8 cellular contexts compared by ENCODE assay signal in genomic region chr7:116863168-116863670, GRCh38. TPM values are rescaled to one million over a fixed set of nuclear protein-coding genes. Genes with fewer than 3 reads are reported as not detected.
DNase-seq lines count a peak whose midpoint lies in the region; ATAC-seq, FAIRE-seq and TF ChIP-seq lines count a peak whose summit lies in the region.

No MANE protein-coding gene starts in this region.

- 2% methylated on average over 15 of the region's 15 CpGs for WGBS in K562 (ENCODE audit: insufficient coverage, low coverage, missing lambda C conversion rate)
- under 1% methylated on average over 15 of the region's 15 CpGs for WGBS in smooth muscle cell (ENCODE audit: low lambda C conversion rate)

- no peaks in the 10 kb centered on the region for H3K36me3 Mint-ChIP-seq in immature natural killer cell

- peaks cover 3% of the 10 kb centered on the region for H3F3A ChIP-seq in smooth muscle cell (ENCODE audit: low read depth)

- no peak for TF ChIP-seq POLR2A in K562 (conservative IDR thresholded peaks at IDR 0.05)

- H3K4me1 Mint-ChIP-seq in immature natural killer cell = peaks cover 51 to 57% of the 10 kb centered on the region in 2 donors

- peak overlapping the region; percentile 89 to 97 (median 90) for H3K27ac Mint-ChIP-seq in immature natural killer cell

- peak in 1 of 3 experiments; percentile 20; a peak in 2 of 6 replicates for TF ChIP-seq CTCF in K562 (IDR thresholded peaks at IDR 0.05 in 2 of 3, conservative IDR thresholded peaks at IDR 0.05 in 1 of 3; ENCODE audit: insufficient read depth in 2 of 3, low read depth in 1 of 3, low read length in 3 of 3)
- no peak for TF ChIP-seq CTCF in smooth muscle cell (IDR thresholded peaks at IDR 0.05; ENCODE audit: borderline replicate concordance, insufficient read depth, poor library complexity, severe bottlenecking)
- no peak for TF ChIP-seq CTCF in D721Med (IDR thresholded peaks at IDR 0.05; ENCODE audit: insufficient read depth, missing control alignments)

- peak; percentile 30 for ATAC-seq in K562

- H4K20me1 ChIP-seq in K562 (replicated peaks; ENCODE audit: control insufficient read depth, insufficient read depth, low read length) (peaks cover 18% of the 10 kb centered on the region), smooth muscle cell (ENCODE audit: low read depth) (peaks cover 51% of the 10 kb centered on the region)

- H3K36me3 ChIP-seq in H7 (replicated peaks; ENCODE audit: control insufficient read depth, insufficient read depth, low read length) = no peaks in the 10 kb centered on the region
- peaks cover 10% of the 10 kb centered on the region; the same call in 2 of the 3 replicates for H3K36me3 ChIP-seq in K562 (ENCODE audit: control insufficient read depth, insufficient read depth, low read length)
- H3K36me3 ChIP-seq in smooth muscle cell (ENCODE audit: low read depth) = no peaks in the 10 kb centered on the region

- peak overlapping the region; percentile 85 to 97 for H3K9ac ChIP-seq in K562 (ENCODE audit: insufficient read depth in 1 of 2, low read depth in 2 of 2, low read length in 2 of 2)
- peak overlapping the region; percentile 98 for H3K9ac ChIP-seq in smooth muscle cell (ENCODE audit: low read depth)

- DNase-seq in GF-D8 (lab: John Stamatoyannopoulos, UW) = peak; percentile 18
- peak; percentile 62 for DNase-seq in H7
- DNase-seq in NCI-H345 (lab: John Stamatoyannopoulos, UW) = peak; percentile 29
- DNase-seq in K562 (ENCODE audit: extremely low read depth in 1 of 4, low spot score in 3 of 4) = peak in 3 of 4 experiments; percentile 32 to 54 (median 53)
- DNase-seq in immature natural killer cell = no peak
- DNase-seq in smooth muscle cell (lab: John Stamatoyannopoulos, UW; ENCODE audit: unreplicated experiment) = no peak
- DNase-seq in D721Med (ENCODE audit: insufficient read length, low spot score) = no peak
- no peak for DNase-seq in posterior vena cava (ENCODE audit: low spot score)

- no peaks in the 10 kb centered on the region for H3K9me3 Mint-ChIP-seq in immature natural killer cell

- POLR2A ChIA-PET in K562 (lab: Yijun Ruan, JAX) = interaction anchor here (0.6 to 1.9 kb wide), 3 partner anchors 9 to 118 kb away, joined by 3 to 9 read pairs (median 6); no protein-coding TSS in a partner anchor

- peak overlapping the region; percentile 92 for H2AFZ ChIP-seq in K562 (ENCODE audit: low read depth, low read length)
- peak overlapping the region; percentile 93 for H2AFZ ChIP-seq in smooth muscle cell (ENCODE audit: low read depth)

- H3K4me3 Mint-ChIP-seq in immature natural killer cell = peak overlapping the region; percentile 90 to 97 (median 96)

- no peaks in the 10 kb centered on the region for H3K9me1 ChIP-seq in K562 (ENCODE audit: control insufficient read depth, insufficient read depth, low read length)

- in situ Hi-C loops in K562 (cut with MboI) = no loop called here

- TF ChIP-seq RAD21 in K562 (CRISPR knock-in tag; conservative IDR thresholded peaks at IDR 0.05 in 1 of 2, IDR thresholded peaks at IDR 0.05 in 1 of 2) = no peak

- H3K27me3 Mint-ChIP-seq in immature natural killer cell (ENCODE audit: low read depth in 3 of 3) = peaks cover 2 to 13% (median 7%) of the 10 kb centered on the region in 3 donors

- H3K4me3 ChIP-seq in H7 (ENCODE audit: insufficient read depth, low read depth, low read length) = peak overlapping the region; percentile 96
- H3K4me3 ChIP-seq in K562 = peak overlapping the region; percentile 64
- H3K4me3 ChIP-seq in smooth muscle cell = peak overlapping the region; percentile 89

- FAIRE-seq in K562 (lab: Jason Lieb, UNC) (peak; percentile 44), D721Med (lab: Jason Lieb, UNC) (no peak)

- no peak for TF ChIP-seq EP300 in K562 (IDR thresholded peaks at IDR 0.05; ENCODE audit: low read length)

- peak overlapping the region; percentile 87 for H3K27ac ChIP-seq in K562 (ENCODE audit: extremely low read depth, low read depth, low read length)
- H3K27ac ChIP-seq in smooth muscle cell (ENCODE audit: low read depth) = peak overlapping the region; percentile 98

- H3K79me2 ChIP-seq in K562 (ENCODE audit: control insufficient read depth, insufficient read depth, low read length) (peaks cover 58% of the 10 kb centered on the region), smooth muscle cell (ENCODE audit: low read depth) (peaks cover 58% of the 10 kb centered on the region)

- no peaks in the 10 kb centered on the region for H3K9me3 ChIP-seq in K562 (replicated peaks; ENCODE audit: control insufficient read depth, insufficient read depth, low read depth, low read length)
- no peaks in the 10 kb centered on the region for H3K9me3 ChIP-seq in smooth muscle cell (replicated peaks; ENCODE audit: low read depth)

- H3K27me3 ChIP-seq in H7 (ENCODE audit: control insufficient read depth, insufficient read depth, low read length) (no peaks in the 10 kb centered on the region), K562 (ENCODE audit: control insufficient read depth in 2 of 2, insufficient read depth in 2 of 2, low read length in 2 of 2) (no peaks in the 10 kb centered on the region), smooth muscle cell (ENCODE audit: low read depth) (no peaks in the 10 kb centered on the region)

- H3K4me1 ChIP-seq in K562 (replicated peaks in 1 of 2; ENCODE audit: control insufficient read depth in 2 of 2, insufficient read depth in 2 of 2, low read length in 2 of 2) = peaks cover 6 to 20% of the 10 kb centered on the region in 2 experiments
- H3K4me1 ChIP-seq in smooth muscle cell (ENCODE audit: low read depth) = peaks cover 22% of the 10 kb centered on the region

- CTCF ChIA-PET in K562 (lab: Yijun Ruan, JAX; ENCODE audit: low intra/inter-chr PET ratio) = no interaction called here

- H3K4me2 ChIP-seq in K562 (ENCODE audit: insufficient read depth, low read length) (peak overlapping the region; percentile 94), smooth muscle cell (peak overlapping the region; percentile 98)

- BruUV-seq in K562 (replicated peaks; lab: Mats Ljungman, UMichigan) = no TSS peak

- intact Hi-C loops in K562 (cut with micrococcal nuclease) (loop anchor here (5.0 kb wide), 1 partner anchor 154 kb away; no protein-coding TSS in a partner anchor), posterior vena cava (cut with DNase I) (no loop called here)

TF ChIP-seq in K562, 482 proteins besides CTCF, POLR2A, EP300 and RAD21 (continues in another document):
- no peak for TF ChIP-seq ZNF224 (CRISPR knock-in tag; IDR thresholded peaks at IDR 0.05)
- TF ChIP-seq, protein P1, sequence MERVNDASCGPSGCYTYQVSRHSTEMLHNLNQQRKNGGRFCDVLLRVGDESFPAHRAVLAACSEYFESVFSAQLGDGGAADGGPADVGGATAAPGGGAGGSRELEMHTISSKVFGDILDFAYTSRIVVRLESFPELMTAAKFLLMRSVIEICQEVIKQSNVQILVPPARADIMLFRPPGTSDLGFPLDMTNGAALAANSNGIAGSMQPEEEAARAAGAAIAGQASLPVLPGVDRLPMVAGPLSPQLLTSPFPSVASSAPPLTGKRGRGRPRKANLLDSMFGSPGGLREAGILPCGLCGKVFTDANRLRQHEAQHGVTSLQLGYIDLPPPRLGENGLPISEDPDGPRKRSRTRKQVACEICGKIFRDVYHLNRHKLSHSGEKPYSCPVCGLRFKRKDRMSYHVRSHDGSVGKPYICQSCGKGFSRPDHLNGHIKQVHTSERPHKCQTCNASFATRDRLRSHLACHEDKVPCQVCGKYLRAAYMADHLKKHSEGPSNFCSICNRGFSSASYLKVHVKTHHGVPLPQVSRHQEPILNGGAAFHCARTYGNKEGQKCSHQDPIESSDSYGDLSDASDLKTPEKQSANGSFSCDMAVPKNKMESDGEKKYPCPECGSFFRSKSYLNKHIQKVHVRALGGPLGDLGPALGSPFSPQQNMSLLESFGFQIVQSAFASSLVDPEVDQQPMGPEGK (CRISPR knock-in tag; IDR thresholded peaks at IDR 0.05; ENCODE audit: borderline replicate concordance) = no peak
- TF ChIP-seq RBM25 (IDR thresholded peaks at IDR 0.05; ENCODE audit: low read depth, low read length, severe bottlenecking) = no peak
- TF ChIP-seq ILK (tag; IDR thresholded peaks at IDR 0.05; ENCODE audit: borderline replicate concordance, low read depth) = no peak
- no peak for TF ChIP-seq SNRNP70 (optimal IDR thresholded peaks at IDR 0.05; ENCODE audit: low read depth, low read length)
- no peak for TF ChIP-seq HNRNPK (IDR thresholded peaks at IDR 0.05; ENCODE audit: low read depth, low read length, poor library complexity, severe bottlenecking)
- no peak for TF ChIP-seq ZKSCAN3 (CRISPR knock-in tag; IDR thresholded peaks at IDR 0.05)

RNA-seq across cellular contexts. Expression of gene CAPZA2, which starts 0.8 kb away (rescaled TPM):
- total RNA-seq in H7 (2014; rRNA removed; shearing (Covaris generic)) = 116 and 152 TPM in 2 replicates
- 58.2 and 174 TPM in 2 replicates for total RNA-seq in K562 (2011; cell fraction: chromatin; rRNA removed; ENCODE audit: low replicate concordance)
- 23.0 and 40.7 TPM in 2 replicates for total RNA-seq in K562 (2011; cell fraction: nucleolus; rRNA removed)
- total RNA-seq in K562 (2011; cell fraction: nucleoplasm; rRNA removed) = 108 and 223 TPM in 2 replicates
- 61.4 and 67.0 TPM in 2 replicates for total RNA-seq in K562 (2014; rRNA removed)
- total RNA-seq in K562 (2014; rRNA removed; fragmentation: Illumina TruSeq; extraction: Trizol) = 181 and 229 TPM in 2 replicates
- total RNA-seq in K562 (2015; rRNA removed; fragmentation: Illumina TruSeq; extraction: Trizol) = 136 and 157 TPM in 2 replicates
- total RNA-seq in K562 (2021) = 176 and 192 TPM in 2 replicates
- polyA plus RNA-seq in K562 (2011; rRNA removed) = 103 and 186 TPM in 2 replicates
- 14.9 and 28.2 TPM in 2 replicates for polyA plus RNA-seq in K562 (2011; cell fraction: cytosol; rRNA removed)
- 25.5 and 44.4 TPM in 2 replicates for polyA plus RNA-seq in K562 (2011; cell fraction: nucleus; rRNA removed)
- 85.9 and 97.2 TPM in 2 replicates for polyA plus RNA-seq in K562 (2012)
- 149 and 156 TPM in 2 replicates for polyA plus RNA-seq in K562 (2014; fragmentation: Illumina TruSeq; extraction: Trizol)
- 100 to 1,000 TPM; 352 to 524 TPM for polyA plus RNA-seq in K562 (2014; fragmentation: Nextera tagmentation; extraction: Ambion mirVana)
- polyA plus RNA-seq in K562 (2014; rRNA removed) = 93.3 and 121 TPM in 2 replicates
- 174 and 178 TPM in 2 replicates for polyA minus RNA-seq in K562 (2011; rRNA and poly(A)+ RNA removed)
- polyA minus RNA-seq in K562 (2011; cell fraction: cytosol; rRNA and poly(A)+ RNA removed) = 46.7 and 58.6 TPM in 2 replicates
- 55.1 and 81.4 TPM in 2 replicates for polyA minus RNA-seq in K562 (2011; cell fraction: nucleus; rRNA and poly(A)+ RNA removed)
- polyA plus RNA-seq in immature natural killer cell = 100 to 1,000 TPM; 174 to 318 (median 246) TPM
- total RNA-seq in smooth muscle cell = 143 and 200 TPM in 2 replicates
- polyA plus RNA-seq in smooth muscle cell = 148 and 161 TPM in 2 replicates
- total RNA-seq in posterior vena cava = 100 to 1,000 TPM; 373 to 402 TPM

Comparison
In these comparisons a context has a peak if more than half of its experiments do, and no peak if none do; other contexts are left out.
1. DNase-seq: peak in GF-D8 (single experiment), H7 (single experiment), NCI-H345 (single experiment) and K562 (3 of 4); none in immature natural killer cell (0 of 3), smooth muscle cell (single experiment), D721Med (single experiment) and posterior vena cava (single experiment).
2. Peak in every context shown above with its lines, with median percentiles within 50 percentile points of each other: H3K4me3 ChIP-seq.